16 cellular contexts compared by ENCODE assay signal in genomic region chr4:85399270-85399669, GRCh38.
DNase-seq lines count a peak whose midpoint lies in the region; ATAC-seq and TF ChIP-seq lines count a peak whose summit lies in the region.
"Had no signal": no experiment of that assay in that cellular context is flagged by ENCODE, and none has a peak within 500 bp of the region (broad histone marks: within the 10 kb centered on the region; RNA-seq: fewer than 3 reads in every experiment).

No MANE protein-coding gene starts in this region.

- H3K9ac ChIP-seq in smooth muscle cell (ENCODE audit: low read depth) = no peak overlapping the region

- 47% methylated on average over 2 of the region's 2 CpGs for WGBS in smooth muscle cell (ENCODE audit: low lambda C conversion rate)

- H3K4me2 ChIP-seq in smooth muscle cell = no peak overlapping the region

- H3K4me3 ChIP-seq in smooth muscle cell = no peak overlapping the region

- H3F3A ChIP-seq in smooth muscle cell (ENCODE audit: low read depth) = no peaks in the 10 kb centered on the region

- no peak overlapping the region for H3K4me3 Mint-ChIP-seq in type B pancreatic cell

- no peak overlapping the region for H3K27ac Mint-ChIP-seq in type B pancreatic cell
- H3K27ac Mint-ChIP-seq: activated T-helper 2 cell treated with anti-CD3 and anti-CD28 coated beads, Interferon-gamma antibody, Interleukin-2, Interleukin-4, amounts not matched to agents 10 μg/mL and 5 μg/mL and 100 μg/mL, durations not matched to agents 14 hours and 24 hours and 36 hours had no signal

- H3K79me2 ChIP-seq in smooth muscle cell (ENCODE audit: low read depth) = no peaks in the 10 kb centered on the region

- H2AFZ ChIP-seq in smooth muscle cell (ENCODE audit: low read depth) = no peak overlapping the region

- DNase-seq in smooth muscle cell (lab: John Stamatoyannopoulos, UW; ENCODE audit: unreplicated experiment) = no peak
- DNase-seq in HK-2 (ENCODE audit: unreplicated experiment) = no peak
- no peak for DNase-seq in type B pancreatic cell (ENCODE audit: extremely low spot score, unreplicated experiment)
- DNase-seq in activated naive CD4-positive, alpha-beta T cell (lab: John Stamatoyannopoulos, UW) = no peak
- DNase-seq in islet precursor cell = no peak
- DNase-seq: activated CD4-positive, alpha-beta T cell treated with anti-CD3 and anti-CD28 coated beads for 1 hour; caudate nucleus; H7; NCI-H187; NK-92 treated with Interleukin-12 subunit alpha and Interleukin-12 subunit beta, amount 100 ng/mL, for 24 hours; posterior cingulate gyrus; stimulated activated CD4-positive, alpha-beta T cell treated with anti-CD3 and anti-CD28 coated beads, Interleukin-4, amount 100 ng/mL, for 4 hours had no signal

- H3K27me3 ChIP-seq in smooth muscle cell (ENCODE audit: low read depth) = no peaks in the 10 kb centered on the region

- no peaks in the 10 kb centered on the region for H3K9me3 Mint-ChIP-seq in type B pancreatic cell
- H3K9me3 Mint-ChIP-seq: activated T-helper 2 cell treated with anti-CD3 and anti-CD28 coated beads, Interferon-gamma antibody, Interleukin-2, Interleukin-4, amounts not matched to agents 10 μg/mL and 5 μg/mL and 100 μg/mL, durations not matched to agents 14 hours and 24 hours and 36 hours had no signal

- H3K4me1 Mint-ChIP-seq in type B pancreatic cell (ENCODE audit: unreplicated experiment) = no peaks in the 10 kb centered on the region

- no peaks in the 10 kb centered on the region for H4K20me1 ChIP-seq in smooth muscle cell (ENCODE audit: low read depth)

- no peaks in the 10 kb centered on the region for H3K36me3 ChIP-seq in smooth muscle cell (ENCODE audit: low read depth)

- H3K27me3 Mint-ChIP-seq in type B pancreatic cell = no peaks in the 10 kb centered on the region

- H3K4me1 ChIP-seq in smooth muscle cell (ENCODE audit: low read depth) = no peaks in the 10 kb centered on the region

- TF ChIP-seq CTCF in smooth muscle cell (IDR thresholded peaks at IDR 0.05; ENCODE audit: borderline replicate concordance, insufficient read depth, poor library complexity, severe bottlenecking) (no peak), type B pancreatic cell (conservative IDR thresholded peaks at IDR 0.05) (no peak)

- ATAC-seq in GM19395 (IDR thresholded peaks at IDR 0.05; ENCODE audit: unreplicated experiment) = peak; percentile 87
- peak; percentile 81 for ATAC-seq in HG02642 (IDR thresholded peaks at IDR 0.05; ENCODE audit: poor library complexity, unreplicated experiment)
- ATAC-seq in HG03432 (IDR thresholded peaks at IDR 0.05; ENCODE audit: unreplicated experiment) = peak; percentile 94

- no peaks in the 10 kb centered on the region for H3K36me3 Mint-ChIP-seq in type B pancreatic cell

- H3K27ac ChIP-seq in smooth muscle cell (ENCODE audit: low read depth) = peak overlapping the region; percentile 73

- no peaks in the 10 kb centered on the region for H3K9me3 ChIP-seq in smooth muscle cell (replicated peaks; ENCODE audit: low read depth)
